ENCODE assay signal across 8 cellular contexts in genomic region chr6:166540631-166541331, GRCh38. TPM values are rescaled to one million over a fixed set of nuclear protein-coding genes. Genes with fewer than 3 reads are reported as not detected.
A peak's percentile ranks its signal among the peaks of the same experiment; 100 is the strongest.
DNase-seq lines count a peak whose midpoint lies in the region; ATAC-seq, FAIRE-seq and TF ChIP-seq lines count a peak whose summit lies in the region.

No MANE protein-coding gene starts in this region.

- H3K4me1 ChIP-seq in K562 (replicated peaks in 1 of 2; ENCODE audit: control insufficient read depth in 2 of 2, insufficient read depth in 2 of 2, low read length in 2 of 2), result no peaks in the 10 kb centered on the region; a peak in 1 of 5 replicates

- DNase-seq in T follicular helper cell (ENCODE audit: low read depth), result peak; percentile 51
- DNase-seq in K562 (ENCODE audit: extremely low read depth in 1 of 4, low spot score in 3 of 4), result peak; percentile 18 to 28 (median 24)
- peak; percentile 76 for DNase-seq in putamen (ENCODE audit: low spot score)
- no peak for DNase-seq in EL
- no peak for DNase-seq in mesothelial cell of epicardium (ENCODE audit: low spot score in 2 of 2, unreplicated experiment in 2 of 2)
- no peak for DNase-seq in 8988T

- no peak for TF ChIP-seq POLR2A in K562 (conservative IDR thresholded peaks at IDR 0.05)

- no peak overlapping the region for H3K4me2 ChIP-seq in K562 (ENCODE audit: insufficient read depth, low read length)

- H3K9me3 ChIP-seq in K562 (replicated peaks; ENCODE audit: control insufficient read depth, insufficient read depth, low read depth, low read length), result no peaks in the 10 kb centered on the region

- WGBS in K562 (ENCODE audit: insufficient coverage, low coverage, missing lambda C conversion rate), result under 1% methylated on average over 18 of the region's 18 CpGs

- peak; percentile 95 for ATAC-seq in GM18861 (IDR thresholded peaks at IDR 0.05; ENCODE audit: unreplicated experiment)
- peak; percentile 96 for ATAC-seq in HG02870 (IDR thresholded peaks at IDR 0.05; ENCODE audit: unreplicated experiment)
- ATAC-seq in K562, result peak; percentile 62

- no peaks in the 10 kb centered on the region for H3K79me2 ChIP-seq in K562 (ENCODE audit: control insufficient read depth, insufficient read depth, low read length)

- TF ChIP-seq CTCF in K562 (IDR thresholded peaks at IDR 0.05 in 2 of 3, conservative IDR thresholded peaks at IDR 0.05 in 1 of 3; ENCODE audit: insufficient read depth in 2 of 3, low read depth in 1 of 3, low read length in 3 of 3) (no peak), mesothelial cell of epicardium (IDR thresholded peaks at IDR 0.05; ENCODE audit: unreplicated experiment) (no peak)

- no peak for TF ChIP-seq EP300 in K562 (IDR thresholded peaks at IDR 0.05; ENCODE audit: low read length)

- H3K9me3 Mint-ChIP-seq in mesothelial cell of epicardium, result no peaks in the 10 kb centered on the region

- intact Hi-C loops in K562 (cut with micrococcal nuclease), result no loop called here

- H3K27me3 ChIP-seq in K562 (ENCODE audit: control insufficient read depth in 2 of 2, insufficient read depth in 2 of 2, low read length in 2 of 2), result peaks cover 40 to 67% of the 10 kb centered on the region in 2 experiments

- H2AFZ ChIP-seq in K562 (ENCODE audit: low read depth, low read length), result no peak overlapping the region

- CTCF ChIA-PET in K562 (lab: Yijun Ruan, JAX; ENCODE audit: low intra/inter-chr PET ratio), result no interaction called here

- no peak overlapping the region for H3K9ac ChIP-seq in K562 (ENCODE audit: insufficient read depth in 1 of 2, low read depth in 2 of 2, low read length in 2 of 2)

- H3K36me3 ChIP-seq in K562 (ENCODE audit: control insufficient read depth, insufficient read depth, low read length), result no peaks in the 10 kb centered on the region

- no peaks in the 10 kb centered on the region for H3K36me3 Mint-ChIP-seq in mesothelial cell of epicardium

- in situ Hi-C loops in K562 (cut with MboI), result no loop called here

- H3K9me1 ChIP-seq in K562 (ENCODE audit: control insufficient read depth, insufficient read depth, low read length), result no peaks in the 10 kb centered on the region

- H3K4me3 ChIP-seq in K562, result no peak overlapping the region

- no peaks in the 10 kb centered on the region for H3K27me3 Mint-ChIP-seq in mesothelial cell of epicardium (ENCODE audit: low read depth)

- POLR2A ChIA-PET in K562 (lab: Yijun Ruan, JAX), result no interaction called here

- no peaks in the 10 kb centered on the region for H4K20me1 ChIP-seq in K562 (replicated peaks; ENCODE audit: control insufficient read depth, insufficient read depth, low read length)

- TF ChIP-seq RAD21 in K562 (CRISPR knock-in tag; conservative IDR thresholded peaks at IDR 0.05 in 1 of 2, IDR thresholded peaks at IDR 0.05 in 1 of 2), result no peak

- H3K4me1 Mint-ChIP-seq in mesothelial cell of epicardium, result peaks cover 25% of the 10 kb centered on the region

- H3K27ac ChIP-seq in K562 (ENCODE audit: extremely low read depth, low read depth, low read length), result no peak overlapping the region

- H3K4me3 Mint-ChIP-seq in mesothelial cell of epicardium, result no peak overlapping the region

- no peak for FAIRE-seq in K562 (lab: Jason Lieb, UNC)

- no TSS peak for BruUV-seq in K562 (replicated peaks; lab: Mats Ljungman, UMichigan)

- no peak overlapping the region for H3K27ac Mint-ChIP-seq in mesothelial cell of epicardium

TF ChIP-seq in K562, 482 proteins besides CTCF, POLR2A, EP300 and RAD21 (continues in another document):
- no peak for TF ChIP-seq HNRNPH1 (optimal IDR thresholded peaks at IDR 0.05; ENCODE audit: low read depth, low read length)
- TF ChIP-seq SMARCC2 (IDR thresholded peaks at IDR 0.05; ENCODE audit: low read depth), result no peak
- TF ChIP-seq ZNF668 (CRISPR knock-in tag; IDR thresholded peaks at IDR 0.05), result no peak
- TF ChIP-seq SAFB2 (IDR thresholded peaks at IDR 0.05; ENCODE audit: borderline replicate concordance, low read depth, low read length, severe bottlenecking), result no peak
- TF ChIP-seq NRF1 (conservative IDR thresholded peaks at IDR 0.05 in 1 of 2, IDR thresholded peaks at IDR 0.05 in 1 of 2), result no peak
- no peak for TF ChIP-seq SIRT6 (IDR thresholded peaks at IDR 0.05; ENCODE audit: low read depth, low read length)
- no peak for TF ChIP-seq GMEB1 (CRISPR knock-in tag; IDR thresholded peaks at IDR 0.05)
- TF ChIP-seq ZNF311 (CRISPR knock-in tag; IDR thresholded peaks at IDR 0.05), result no peak
- TF ChIP-seq, protein P1, sequence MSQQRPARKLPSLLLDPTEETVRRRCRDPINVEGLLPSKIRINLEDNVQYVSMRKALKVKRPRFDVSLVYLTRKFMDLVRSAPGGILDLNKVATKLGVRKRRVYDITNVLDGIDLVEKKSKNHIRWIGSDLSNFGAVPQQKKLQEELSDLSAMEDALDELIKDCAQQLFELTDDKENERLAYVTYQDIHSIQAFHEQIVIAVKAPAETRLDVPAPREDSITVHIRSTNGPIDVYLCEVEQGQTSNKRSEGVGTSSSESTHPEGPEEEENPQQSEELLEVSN (IDR thresholded peaks at IDR 0.05; ENCODE audit: borderline replicate concordance in 1 of 2, extremely low read depth in 1 of 2, insufficient read depth in 1 of 2, insufficient read length in 1 of 2, low read depth in 1 of 2, low read length in 1 of 2, poor library complexity in 1 of 2, severe bottlenecking in 1 of 2), result peak in 1 of 2 experiments; percentile 71
- TF ChIP-seq NFXL1 (CRISPR knock-in tag; IDR thresholded peaks at IDR 0.05), result no peak
- TF ChIP-seq MITF (IDR thresholded peaks at IDR 0.05), result no peak
- no peak for TF ChIP-seq BACH1 (tag; IDR thresholded peaks at IDR 0.05)
- TF ChIP-seq SUPT5H (IDR thresholded peaks at IDR 0.05), result no peak
- TF ChIP-seq ARID3B (CRISPR knock-in tag; IDR thresholded peaks at IDR 0.05; ENCODE audit: borderline replicate concordance), result no peak
- TF ChIP-seq L3MBTL2 (IDR thresholded peaks at IDR 0.05), result peak; percentile 34; the same call in 1 of the 2 replicates
- no peak for TF ChIP-seq MECOM (CRISPR knock-in tag; IDR thresholded peaks at IDR 0.05)
- no peak for TF ChIP-seq SIN3A (IDR thresholded peaks at IDR 0.05; ENCODE audit: borderline replicate concordance in 2 of 2, control insufficient read depth in 1 of 2, low read depth in 2 of 2, low read length in 2 of 2)

RNA-seq across cellular contexts. Expression of gene RAMACL, which starts 45.7 kb away (rescaled TPM):
- total RNA-seq in K562 (2011; cell fraction: chromatin; rRNA removed; ENCODE audit: low replicate concordance), result 0.19 TPM in 1 of 2 replicates, not detected in the other
- total RNA-seq in K562 (2011; cell fraction: nucleolus; rRNA removed), result not detected in 2 replicates
- not detected in 2 replicates for total RNA-seq in K562 (2011; cell fraction: nucleoplasm; rRNA removed)
- total RNA-seq in K562 (2014; rRNA removed) (not detected in 2 replicates), K562 (2014; rRNA removed; fragmentation: Illumina TruSeq; extraction: Trizol) (0.36 and 0.45 TPM in 2 replicates), K562 (2015; rRNA removed; fragmentation: Illumina TruSeq; extraction: Trizol) (0.18 and 0.19 TPM in 2 replicates), K562 (2021) (0.11 TPM in 1 of 2 replicates, not detected in the other), mesothelial cell of epicardium (0.69 to 1.00 TPM (median 0.79 TPM) in 3 replicates)
- polyA plus RNA-seq in K562 (2011; rRNA removed) (0.50 and 0.56 TPM in 2 replicates), K562 (2014; fragmentation: Illumina TruSeq; extraction: Trizol) (0.46 and 0.50 TPM in 2 replicates), K562 (2014; fragmentation: Nextera tagmentation; extraction: Ambion mirVana) (1 to 10 TPM; 1.3 to 1.7 TPM), K562 (2014; rRNA removed) (0.09 and 0.12 TPM in 2 replicates)
- 0.06 TPM in 1 of 2 replicates, not detected in the other for polyA plus RNA-seq in K562 (2011; cell fraction: cytosol; rRNA removed)
- polyA plus RNA-seq in K562 (2011; cell fraction: nucleus; rRNA removed), result 0.10 and 0.27 TPM in 2 replicates
- 0.17 and 0.33 TPM in 2 replicates for polyA plus RNA-seq in K562 (2012)
- polyA minus RNA-seq in K562 (2011; rRNA and poly(A)+ RNA removed), result 0.48 and 1.1 TPM in 2 replicates
- not detected in 2 replicates for polyA minus RNA-seq in K562 (2011; cell fraction: cytosol; rRNA and poly(A)+ RNA removed)
- polyA minus RNA-seq in K562 (2011; cell fraction: nucleus; rRNA and poly(A)+ RNA removed), result 0.44 TPM in 1 of 2 replicates, not detected in the other

Comparison
In these comparisons a context has a peak if more than half of its experiments do, and no peak if none do; other contexts are left out.
1. DNase-seq: peak in T follicular helper cell (single experiment), K562 (4 of 4) and putamen (single experiment); none in EL (single experiment), mesothelial cell of epicardium (0 of 2) and 8988T (single experiment).
2. Peak in every context shown above with its lines, with median percentiles within 50 percentile points of each other: ATAC-seq.